28 cellular contexts compared by ENCODE assay signal in genomic region chr3:124588794-124589193, GRCh38.
"Had no signal": no experiment of that assay in that cellular context is flagged by ENCODE, and none has a peak within 500 bp of the region (broad histone marks: within the 10 kb centered on the region; RNA-seq: fewer than 3 reads in every experiment).

No MANE protein-coding gene starts in this region.

- H3K36me3 ChIP-seq: adrenal gland, colonic mucosa, gastrocnemius medialis, pancreas, prostate gland, sigmoid colon, stomach, thyroid gland, upper lobe of right lung had no signal

- H3K4me1 ChIP-seq: colonic mucosa, prostate gland had no signal

- H3K27ac Mint-ChIP-seq: activated CD8-positive, alpha-beta memory T cell treated with anti-CD3 and anti-CD28 coated beads, Interleukin-2, amount 10 ng/mL, durations not matched to agents 7 days and 5 days; activated naive CD4-positive, alpha-beta T cell treated with anti-CD3 and anti-CD28 coated beads, Interleukin-2, amount 50 U/mL, for 24 hours; naive thymus-derived CD4-positive, alpha-beta T cell; stimulated activated effector memory CD8-positive, alpha-beta T cell treated with anti-CD3 and anti-CD28 coated beads, Interleukin-12 subunit alpha, Interleukin-12 subunit beta, amount 100 ng/mL, for 72 hours had no signal

- H3K4me3 ChIP-seq: adrenal gland, body of pancreas, colonic mucosa, gastrocnemius medialis, hepatocyte, pancreas, prostate gland, sigmoid colon, stomach, thyroid gland, upper lobe of right lung had no signal

- H3K9me3 Mint-ChIP-seq: activated naive CD4-positive, alpha-beta T cell treated with anti-CD3 and anti-CD28 coated beads, Interleukin-2, amount 50 U/mL, for 24 hours; naive thymus-derived CD4-positive, alpha-beta T cell; stimulated activated effector memory CD8-positive, alpha-beta T cell treated with anti-CD3 and anti-CD28 coated beads, Interleukin-12 subunit alpha, Interleukin-12 subunit beta, amount 100 ng/mL, for 72 hours had no signal

- H3K36me3 Mint-ChIP-seq: activated CD8-positive, alpha-beta memory T cell treated with anti-CD3 and anti-CD28 coated beads, Interleukin-2, amount 10 ng/mL, durations not matched to agents 7 days and 5 days; activated naive CD4-positive, alpha-beta T cell treated with anti-CD3 and anti-CD28 coated beads, Interleukin-2, amount 50 U/mL, for 24 hours; naive thymus-derived CD4-positive, alpha-beta T cell; stimulated activated effector memory CD8-positive, alpha-beta T cell treated with anti-CD3 and anti-CD28 coated beads, Interleukin-12 subunit alpha, Interleukin-12 subunit beta, amount 100 ng/mL, for 72 hours had no signal

- H3K27ac ChIP-seq: adrenal gland, colonic mucosa, gastrocnemius medialis, hepatocyte, pancreas, prostate gland, sigmoid colon, thyroid gland, upper lobe of right lung had no signal

- H3K9me3 ChIP-seq: adrenal gland, body of pancreas, colonic mucosa, gastrocnemius medialis, pancreas, prostate gland, sigmoid colon, stomach, thyroid gland, upper lobe of right lung had no signal

- ATAC-seq: activated CD8-positive, alpha-beta memory T cell treated with anti-CD3 and anti-CD28 coated beads, Interleukin-2, amount 10 ng/mL, durations not matched to agents 7 days and 5 days; body of pancreas; gastrocnemius medialis; left cardiac atrium; naive thymus-derived CD4-positive, alpha-beta T cell; pancreas; stimulated activated effector memory CD8-positive, alpha-beta T cell treated with anti-CD3 and anti-CD28 coated beads, Interleukin-12 subunit alpha, Interleukin-12 subunit beta, amount 100 ng/mL, for 72 hours; upper lobe of right lung had no signal

- H3K4me2 ChIP-seq: hepatocyte had no signal

- H3K27me3 ChIP-seq: adrenal gland, body of pancreas, colonic mucosa, gastrocnemius medialis, hepatocyte, pancreas, thyroid gland, upper lobe of right lung had no signal

- DNase-seq: activated CD4-positive, alpha-beta T cell treated with anti-CD3 and anti-CD28 coated beads for 4 hours; activated CD4-positive, alpha-beta T cell treated with anti-CD3 and anti-CD28 coated beads, Interleukin-2, amount 50 U/mL, for 4 hours; activated CD4-positive, CD25-positive, alpha-beta regulatory T cell; activated CD8-positive, alpha-beta memory T cell treated with anti-CD3 and anti-CD28 coated beads, Interleukin-2, amount 10 ng/mL, durations not matched to agents 7 days and 5 days; activated effector memory CD4-positive, alpha-beta T cell treated with anti-CD3 and anti-CD28 coated beads, Interleukin-2, amount 50 U/mL, for 16 hours; adrenal gland; aorta; body of pancreas; cerebellar nuclear complex; colonic mucosa; effector CD8-positive, alpha-beta T cell; gastrocnemius medialis; islet precursor cell; left cardiac atrium; midbrain; naive thymus-derived CD4-positive, alpha-beta T cell; pancreas; retina; sigmoid colon; small intestine; stimulated activated CD4-positive, alpha-beta T cell treated with anti-CD3 and anti-CD28 coated beads, Interleukin-4, amount 100 ng/mL, for 24 hours; stomach; thyroid gland; upper lobe of right lung had no signal

- H2AFZ ChIP-seq: hepatocyte had no signal
